Comparison of ENCODE assay signal across 8 cellular contexts in the genomic region with DNA sequence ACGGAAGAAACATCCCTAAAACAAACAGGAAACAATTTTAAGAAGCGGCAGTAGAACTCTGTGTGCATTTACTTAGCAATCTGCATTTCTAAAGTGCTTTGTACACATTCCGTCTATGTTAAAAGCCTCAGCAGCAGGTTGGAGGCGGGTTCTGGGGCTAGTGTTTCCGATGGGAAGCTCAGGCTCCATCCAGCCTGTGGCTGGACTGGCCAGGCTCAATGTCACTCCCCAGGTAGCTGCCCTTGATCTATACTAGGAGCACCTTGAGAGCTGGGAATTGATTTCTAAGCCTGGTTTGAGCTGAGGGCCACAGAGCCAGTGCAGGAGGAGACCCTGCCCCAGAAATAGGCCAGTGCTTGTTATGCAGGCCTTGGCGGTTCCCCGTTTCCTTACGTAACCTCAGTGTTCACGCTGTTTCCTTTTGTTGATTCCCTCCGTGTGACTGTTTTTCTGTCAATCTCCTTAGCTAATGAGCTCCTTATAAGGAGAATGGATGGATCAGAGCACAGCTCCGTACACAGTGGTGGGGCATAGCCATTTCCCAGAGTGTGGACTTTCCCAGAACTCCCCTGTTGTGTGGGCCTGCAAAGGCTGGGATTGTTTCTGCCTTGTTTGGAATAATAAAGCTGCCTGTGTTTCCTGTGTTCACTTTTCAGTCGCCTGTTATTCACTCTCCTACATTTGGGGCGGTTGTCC. TPM values are rescaled to one million over a fixed set of nuclear protein-coding genes. Genes with fewer than 3 reads are reported as not detected.
A peak's percentile ranks its signal among the peaks of the same experiment; 100 is the strongest.
DNase-seq lines count a peak whose midpoint lies in the region; ATAC-seq and TF ChIP-seq lines count a peak whose summit lies in the region.

No MANE protein-coding gene starts in this region.

- H3K79me2 ChIP-seq in PC-3 (ENCODE audit: low read length), result peaks cover 95% of the 10 kb centered on the region

- TSS peak; percentile 51 for BruUV-seq in PC-3 (replicated peaks; lab: Mats Ljungman, UMichigan)

- peaks cover 24% of the 10 kb centered on the region; the same call in 1 of the 2 replicates for H3K36me3 ChIP-seq in PC-3 (ENCODE audit: low read depth, low read length)

- DNase-seq in HL-60 (ENCODE audit: low read depth in 1 of 2, low spot score in 1 of 2), result peak in 1 of 2 experiments; percentile 27
- DNase-seq in PC-3, result peak; percentile 93
- peak; percentile 35 for DNase-seq in globus pallidus (ENCODE audit: low spot score)
- peak; percentile 26 for DNase-seq in pons (ENCODE audit: low spot score)
- DNase-seq in GM03348 (ENCODE audit: low spot score), result no peak
- no peak for DNase-seq in NCI-H1105 treated with DMSO at 0.1 percent for 48 hours (lab: John Stamatoyannopoulos, UW)

- no peak overlapping the region for H2AFZ ChIP-seq in PC-3 (ENCODE audit: low read length)

- CTCF ChIA-PET in PC-3 (lab: Charles Lee), result interaction anchor here (1.1 kb wide), 1 partner anchor 115 kb away, joined by 3 read pairs; no protein-coding TSS in a partner anchor

- intact Hi-C loops in PC-3 (cut with micrococcal nuclease), result loop anchor here (1.0 kb wide), 2 partner anchors 19 to 25 kb away; no protein-coding TSS in a partner anchor

- H3K4me2 ChIP-seq in PC-3 (ENCODE audit: low read length), result peak overlapping the region; percentile 74

- TF ChIP-seq CTCF in HL-60 (IDR thresholded peaks at IDR 0.05; ENCODE audit: insufficient read depth, low read length), result no peak
- no peak for TF ChIP-seq CTCF in PC-3 (conservative IDR thresholded peaks at IDR 0.05; ENCODE audit: low read depth, low read length)

- H3K4me1 ChIP-seq in PC-3 (ENCODE audit: insufficient read depth, low read length), result peaks cover 55% of the 10 kb centered on the region

- POLR2A ChIA-PET in PC-3 (lab: Charles Lee; ENCODE audit: unreplicated experiment), result interaction anchor here (1.0 kb wide), 1 partner anchor 21 kb away, joined by 5 read pairs; a partner anchor contains a TSS

- H3K27ac ChIP-seq in HL-60 (replicated peaks), result peak overlapping the region; percentile 80
- peak overlapping the region; percentile 94 for H3K27ac ChIP-seq in PC-3 (ENCODE audit: low read length)

- H3K4me3 ChIP-seq in HL-60 (replicated peaks; ENCODE audit: insufficient read depth, low read length) (no peak overlapping the region), PC-3 (ENCODE audit: low read length) (peak overlapping the region; percentile 7; the same call in 1 of the 2 replicates)

- H3K9ac ChIP-seq in PC-3 (ENCODE audit: low read length), result peak overlapping the region; percentile 56

- ATAC-seq in PC-3, result peak; percentile 83
- ATAC-seq in HG03342 (IDR thresholded peaks at IDR 0.05; ENCODE audit: unreplicated experiment), result no peak
- ATAC-seq in GM19328 (IDR thresholded peaks at IDR 0.05; ENCODE audit: unreplicated experiment), result no peak

- H4K20me1 ChIP-seq in PC-3 (ENCODE audit: low read length), result no peaks in the 10 kb centered on the region

- no peaks in the 10 kb centered on the region for H3K9me3 ChIP-seq in PC-3 (ENCODE audit: low read length)

- H3F3A ChIP-seq in PC-3 (ENCODE audit: low read length, unreplicated experiment), result peaks cover 13% of the 10 kb centered on the region

- H3K9me2 ChIP-seq in PC-3 (replicated peaks; ENCODE audit: low read length), result no peaks in the 10 kb centered on the region

- H3K27me3 ChIP-seq in HL-60 (ENCODE audit: insufficient read depth, poor library complexity, severe bottlenecking) (no peaks in the 10 kb centered on the region), PC-3 (ENCODE audit: low read length) (no peaks in the 10 kb centered on the region)

RNA-seq across cellular contexts. Expression of a gene that starts 21.4 kb away (rescaled TPM):
- total RNA-seq in PC-3 (2014; rRNA removed), result 118 and 130 TPM in 2 replicates

RNA-seq across cellular contexts. Expression of a gene that starts 33.2 kb away (rescaled TPM):
- 96.1 and 97.6 TPM in 2 replicates for total RNA-seq in PC-3 (2014; rRNA removed)

RNA-seq across cellular contexts. Expression of a gene that starts 33.3 kb away (rescaled TPM):
- total RNA-seq in PC-3 (2014; rRNA removed), result 187 and 436 TPM in 2 replicates

Comparison
In these comparisons a context has a peak if more than half of its experiments do, and no peak if none do; other contexts are left out.
1. DNase-seq: peak in PC-3 (single experiment), globus pallidus (single experiment) and pons (single experiment); none in GM03348 (single experiment) and NCI-H1105 treated with DMSO at 0.1 percent for 48 hours (single experiment).